In the genomic region with DNA sequence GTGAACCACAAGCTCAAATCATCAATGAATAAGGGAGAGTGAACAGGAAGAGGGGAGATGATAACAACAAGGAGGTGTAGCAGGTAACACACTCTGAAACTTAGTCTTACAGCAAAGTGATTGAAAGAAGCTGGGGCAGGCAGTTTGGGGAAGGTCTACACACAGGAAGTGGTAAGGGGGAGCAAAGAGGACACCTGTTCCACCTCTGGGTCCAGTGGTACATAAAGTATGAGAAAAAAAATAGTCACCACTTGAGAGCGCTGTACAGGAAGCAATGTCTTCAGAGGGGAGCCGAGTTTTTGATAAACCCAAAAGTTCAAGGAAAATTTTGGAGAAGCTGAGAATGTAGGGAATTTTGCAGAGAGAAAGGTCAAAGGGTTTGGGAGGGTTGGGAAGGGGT, we compare ENCODE assay signal across 25 cellular contexts.
"Had no signal": no experiment of that assay in that cellular context is flagged by ENCODE, and none has a peak within 500 bp of the region (broad histone marks: within the 10 kb centered on the region; RNA-seq: fewer than 3 reads in every experiment).

No MANE protein-coding gene starts in this region.

- H3K27me3 ChIP-seq: ascending aorta, brain microvascular endothelial cell had no signal

- FAIRE-seq: bronchial epithelial cell, frontal cortex had no signal

- H3K27ac ChIP-seq: ascending aorta, brain microvascular endothelial cell, coronary artery, dorsolateral prefrontal cortex had no signal

- ATAC-seq: activated CD4-positive, alpha-beta T cell treated with anti-CD3 and anti-CD28 coated beads for 36 hours; activated CD8-positive, alpha-beta memory T cell treated with anti-CD3 and anti-CD28 coated beads, Interleukin-2, amount 10 ng/mL, durations not matched to agents 7 days and 5 days; activated CD8-positive, alpha-beta T cell treated with anti-CD3 and anti-CD28 coated beads, Interleukin-2, amount 10 ng/mL, durations not matched to agents 7 days and 5 days; activated naive CD4-positive, alpha-beta T cell treated with anti-CD3 and anti-CD28 coated beads, Interleukin-2, amount 50 U/mL, for 72 hours; esophagus mucosa had no signal

- H3K4me3 ChIP-seq: ascending aorta, coronary artery, dorsolateral prefrontal cortex had no signal

- H3K36me3 ChIP-seq: ascending aorta, brain microvascular endothelial cell had no signal

- H3K4me1 ChIP-seq: ascending aorta had no signal

- H3K9me3 ChIP-seq: ascending aorta had no signal

- DNase-seq: activated CD4-positive, alpha-beta memory T cell treated with anti-CD3 and anti-CD28 coated beads for 36 hours; activated CD4-positive, alpha-beta T cell treated with anti-CD3 and anti-CD28 coated beads for 36 hours; activated CD4-positive, alpha-beta T cell treated with anti-CD3 and anti-CD28 coated beads, Interleukin-2, amount 10 ng/mL, durations not matched to agents 24 days and 14 days; activated CD4-positive, CD25-positive, alpha-beta regulatory T cell; activated CD4-positive, CD25-positive, alpha-beta regulatory T cell treated with anti-CD3 and anti-CD28 coated beads, Interleukin-2, amount 50 U/mL, for 72 hours; activated CD8-positive, alpha-beta memory T cell treated with anti-CD3 and anti-CD28 coated beads, Interleukin-2, amount 10 ng/mL, durations not matched to agents 7 days and 5 days; activated CD8-positive, alpha-beta memory T cell treated with anti-CD3 and anti-CD28 coated beads, Interleukin-2, amount 50 U/mL, for 4 hours; activated CD8-positive, alpha-beta T cell treated with anti-CD3 and anti-CD28 coated beads, Interleukin-2, amount 10 ng/mL, durations not matched to agents 7 days and 5 days; activated effector memory CD4-positive, alpha-beta T cell treated with anti-CD3 and anti-CD28 coated beads, Interleukin-2, amount 50 U/mL, for 16 hours; activated naive CD4-positive, alpha-beta T cell treated with anti-CD3 and anti-CD28 coated beads, Interleukin-2, amount 10 ng/mL, durations not matched to agents 7 days and 5 days; activated naive CD8-positive, alpha-beta T cell treated with anti-CD3 and anti-CD28 coated beads, Interleukin-2, amount 10 ng/mL, durations not matched to agents 7 days and 5 days; activated T-cell treated with anti-CD3 and anti-CD28 coated beads, Interleukin-2, amount 50 U/mL, for 1 hour; activated T-cell treated with anti-CD3 and anti-CD28 coated beads, Interleukin-2, amount 50 U/mL, for 48 hours; brain microvascular endothelial cell; dorsolateral prefrontal cortex; effector memory CD4-positive, alpha-beta T cell; endodermal cell; foreskin fibroblast; head of caudate nucleus had no signal
